9 cellular contexts compared by ENCODE assay signal in the genomic region with DNA sequence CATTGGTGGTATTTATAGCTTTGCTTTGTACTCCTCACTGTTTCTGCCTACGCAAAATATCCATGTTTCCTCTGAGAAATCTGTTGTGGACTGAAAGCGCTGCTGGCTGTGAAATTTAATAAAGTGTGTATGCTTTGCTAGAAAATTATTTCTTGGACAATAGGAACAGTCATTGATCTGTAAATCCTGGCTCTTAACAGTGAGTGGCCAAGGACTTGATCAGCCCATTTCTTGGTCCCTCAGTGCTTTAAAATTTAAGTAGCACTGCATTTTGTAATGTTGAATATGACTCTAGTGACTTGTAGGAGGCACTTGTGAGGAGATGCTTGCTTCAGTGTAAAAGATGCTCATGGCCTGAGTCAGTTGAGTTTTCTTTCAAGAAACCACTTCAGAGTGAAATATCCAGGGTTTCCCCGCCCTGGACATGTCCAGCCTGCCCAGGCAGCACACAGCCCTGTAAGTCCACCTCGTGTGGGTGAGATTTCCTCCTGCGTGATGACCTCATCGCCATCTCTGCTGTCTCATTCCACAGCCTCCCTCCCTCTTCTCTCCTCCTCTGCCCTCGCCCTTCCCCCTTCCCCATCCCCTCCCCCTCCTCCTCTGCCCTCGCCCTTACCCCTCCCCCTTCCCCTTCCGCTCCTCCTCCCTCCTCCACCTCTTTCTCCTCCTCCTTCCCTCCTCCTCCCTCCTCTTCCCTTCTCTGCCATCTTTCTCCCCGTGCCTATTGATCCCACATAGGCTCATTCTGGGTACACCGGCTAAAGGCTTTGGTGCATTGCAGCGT. TPM values are rescaled to one million over a fixed set of nuclear protein-coding genes. Genes with fewer than 3 reads are reported as not detected.
DNase-seq lines count a peak whose midpoint lies in the region; ATAC-seq, FAIRE-seq and TF ChIP-seq lines count a peak whose summit lies in the region.
"Had no signal": no experiment of that assay in that cellular context is flagged by ENCODE, and none has a peak within 500 bp of the region (broad histone marks: within the 10 kb centered on the region; RNA-seq: fewer than 3 reads in every experiment).

No MANE protein-coding gene starts in this region.

- H3K4me2 ChIP-seq in BLaER1, result peak overlapping the region; percentile 58

- H4K20me1 ChIP-seq in BLaER1, result no peaks in the 10 kb centered on the region

- no peaks in the 10 kb centered on the region for H3K9me3 ChIP-seq in BLaER1
- no peaks in the 10 kb centered on the region for H3K9me3 ChIP-seq in mucosa of descending colon
- H3K9me3 ChIP-seq: HAP-1 had no signal

- FAIRE-seq in GM12892 (lab: Jason Lieb, UNC), result no peak

- intact Hi-C loops in mucosa of descending colon (cut with DNase I, micrococcal nuclease), result no loop called here

- no peak overlapping the region for H3K4me3 ChIP-seq in BLaER1
- no peak overlapping the region for H3K4me3 ChIP-seq in mucosa of descending colon
- H3K4me3 ChIP-seq: HAP-1 had no signal

- H3K4me1 ChIP-seq in BLaER1 (peaks cover 60% of the 10 kb centered on the region), mucosa of descending colon (ENCODE audit: low read depth) (no peaks in the 10 kb centered on the region)
- H3K4me1 ChIP-seq: HAP-1 had no signal

- DNase-seq in MV-4-11 (lab: John Stamatoyannopoulos, UW), result peak; percentile 25
- DNase-seq in dermis blood vessel endothelial cell, result peak; percentile 72
- DNase-seq in mucosa of descending colon, result peak in 1 of 3 donors; percentile 14
- DNase-seq in GM12892 (ENCODE audit: insufficient read length), result no peak

- peak; percentile 56 for ATAC-seq in mucosa of descending colon
- no peak for ATAC-seq in GM19467 (IDR thresholded peaks at IDR 0.05; ENCODE audit: unreplicated experiment)
- ATAC-seq in HG02763 (IDR thresholded peaks at IDR 0.05; ENCODE audit: unreplicated experiment), result no peak
- no peak for ATAC-seq in HG03139 (IDR thresholded peaks at IDR 0.05; ENCODE audit: unreplicated experiment)

- H3K9ac ChIP-seq in BLaER1, result no peak overlapping the region

- no peak for TF ChIP-seq POLR2A in GM12892 (IDR thresholded peaks at IDR 0.05; ENCODE audit: low read depth, low read length)

- H3K36me3 ChIP-seq in BLaER1 (peaks cover 33% of the 10 kb centered on the region; the same call in 1 of the 2 replicates), mucosa of descending colon (ENCODE audit: low read depth) (no peaks in the 10 kb centered on the region)

- H3K27ac ChIP-seq in BLaER1, result no peak overlapping the region; the same call in 1 of the 2 replicates

- TF ChIP-seq CTCF in mucosa of descending colon (IDR thresholded peaks at IDR 0.05), result no peak

- no peaks in the 10 kb centered on the region for H3K27me3 ChIP-seq in BLaER1

RNA-seq across cellular contexts. Expression of a gene that starts 34.1 kb away (rescaled TPM):
- total RNA-seq in dermis blood vessel endothelial cell (8.2 and 12.3 TPM in 2 replicates), mucosa of descending colon (100 to 1,000 TPM in 1 of 3 donors, 10 to 100 TPM in 1, 1 to 10 TPM in 1; 4.1 to 196 (median 10.7) TPM)
- polyA plus RNA-seq in GM12892 (2012; ENCODE audit: missing spikeins), result not detected
